ENCODE assay signal across 8 cellular contexts in the genomic region with DNA sequence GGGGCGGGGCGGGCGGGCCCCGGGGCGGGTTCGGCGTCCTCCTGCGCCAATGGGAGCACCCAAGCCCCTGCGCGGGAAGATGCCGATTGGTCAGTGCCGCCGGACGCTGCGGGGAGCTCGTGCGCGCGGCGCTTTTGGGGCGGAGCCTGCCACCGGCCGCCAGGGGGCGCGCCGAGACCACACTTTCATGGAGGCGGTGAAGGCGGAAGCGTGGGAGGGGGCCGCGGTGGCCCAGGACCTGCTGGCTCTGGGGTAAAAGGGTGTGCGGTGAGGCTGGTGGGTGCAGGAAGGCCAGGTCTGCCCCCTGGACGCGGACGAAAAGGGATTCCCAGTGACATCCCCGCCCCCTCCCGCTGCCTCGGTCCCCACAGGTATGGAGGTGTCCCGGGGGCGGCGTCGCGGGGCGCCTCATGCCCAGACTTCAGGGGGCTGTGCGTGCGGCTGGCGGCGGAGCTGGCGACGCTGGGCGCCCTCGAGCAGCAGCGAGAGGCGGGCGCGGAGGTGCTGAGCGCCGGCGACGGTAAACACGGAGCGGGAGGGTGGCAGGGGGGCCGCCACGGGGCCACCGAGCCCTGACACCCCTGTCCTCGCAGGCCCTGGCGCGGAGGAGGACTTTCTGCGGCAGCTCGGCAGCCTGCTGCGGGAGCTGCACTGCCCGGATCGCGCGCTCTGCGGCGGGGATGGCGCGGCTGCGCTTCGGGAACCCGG. TPM values are rescaled to one million over a fixed set of nuclear protein-coding genes. Genes with fewer than 3 reads are reported as not detected.
DNase-seq lines count a peak whose midpoint lies in the region; ATAC-seq and TF ChIP-seq lines count a peak whose summit lies in the region.

A gene (plus strand): TSS at position 127 of the 708 bp plus-strand sequence. CDS start 61 bp downstream, at position 188.

- peaks cover 51% of the 10 kb centered on the region for H3K36me3 Mint-ChIP-seq in activated T-helper 17 cell treated with anti-CD3 and anti-CD28 coated beads, Interleukin-2, amount 50 U/mL, for 72 hours (ENCODE audit: low read depth)
- peaks cover 9% of the 10 kb centered on the region for H3K36me3 Mint-ChIP-seq in nephron (ENCODE audit: low read depth)
- H3K36me3 Mint-ChIP-seq in stimulated activated naive CD8-positive, alpha-beta T cell treated with anti-CD3 and anti-CD28 coated beads, Interleukin-15, Interleukin-2, amounts not matched to agents 100 ng/mL and 50 ng/mL, for 24 hours (ENCODE audit: low read depth), result peaks cover 4% of the 10 kb centered on the region

- H3K27ac Mint-ChIP-seq in activated T-helper 17 cell treated with anti-CD3 and anti-CD28 coated beads, Interleukin-2, amount 50 U/mL, for 72 hours, result peak within 1 kb of the TSS; percentile 80
- H3K27ac Mint-ChIP-seq in nephron, result peak within 1 kb of the TSS in 2 of 3 experiments; percentile 48 to 65
- H3K27ac Mint-ChIP-seq in stimulated activated naive CD8-positive, alpha-beta T cell treated with anti-CD3 and anti-CD28 coated beads, Interleukin-15, Interleukin-2, amounts not matched to agents 100 ng/mL and 50 ng/mL, for 24 hours, result peak within 1 kb of the TSS; percentile 86

- ATAC-seq in activated T-helper 17 cell treated with anti-CD3 and anti-CD28 coated beads, Interleukin-2, amount 50 U/mL, for 72 hours (replicated peaks), result peak; percentile 97

- TF ChIP-seq CTCF in LNCAP (IDR thresholded peaks at IDR 0.05), result peak; percentile 93
- peak; percentile 98 to 100 (median 99) for TF ChIP-seq CTCF in nephron (IDR thresholded peaks at IDR 0.05; ENCODE audit: unreplicated experiment in 3 of 3)

- H3K9me3 Mint-ChIP-seq in activated T-helper 17 cell treated with anti-CD3 and anti-CD28 coated beads, Interleukin-2, amount 50 U/mL, for 72 hours, result no peaks in the 10 kb centered on the region
- no peaks in the 10 kb centered on the region for H3K9me3 Mint-ChIP-seq in nephron
- H3K9me3 Mint-ChIP-seq in stimulated activated naive CD8-positive, alpha-beta T cell treated with anti-CD3 and anti-CD28 coated beads, Interleukin-15, Interleukin-2, amounts not matched to agents 100 ng/mL and 50 ng/mL, for 24 hours, result no peaks in the 10 kb centered on the region

- DNase-seq in EL (peak; percentile 96), GOT3 (lab: John Stamatoyannopoulos, UW) (peak; percentile 90), RPMI8226 (peak; percentile 96), fibroblast of peridontal ligament (ENCODE audit: extremely low read depth) (peak; percentile 93)

- H3K27me3 Mint-ChIP-seq in activated T-helper 17 cell treated with anti-CD3 and anti-CD28 coated beads, Interleukin-2, amount 50 U/mL, for 72 hours, result no peaks in the 10 kb centered on the region
- peaks cover 15% of the 10 kb centered on the region for H3K27me3 Mint-ChIP-seq in nephron (ENCODE audit: low read depth)
- peaks cover 11% of the 10 kb centered on the region for H3K27me3 Mint-ChIP-seq in stimulated activated naive CD8-positive, alpha-beta T cell treated with anti-CD3 and anti-CD28 coated beads, Interleukin-15, Interleukin-2, amounts not matched to agents 100 ng/mL and 50 ng/mL, for 24 hours

- H3K4me3 Mint-ChIP-seq in activated T-helper 17 cell treated with anti-CD3 and anti-CD28 coated beads, Interleukin-2, amount 50 U/mL, for 72 hours, result peak within 1 kb of the TSS; percentile 82
- H3K4me3 Mint-ChIP-seq in nephron, result peak within 1 kb of the TSS; percentile 88 to 92 (median 91)
- H3K4me3 Mint-ChIP-seq in stimulated activated naive CD8-positive, alpha-beta T cell treated with anti-CD3 and anti-CD28 coated beads, Interleukin-15, Interleukin-2, amounts not matched to agents 100 ng/mL and 50 ng/mL, for 24 hours, result peak within 1 kb of the TSS; percentile 87

- H3K4me1 Mint-ChIP-seq in activated T-helper 17 cell treated with anti-CD3 and anti-CD28 coated beads, Interleukin-2, amount 50 U/mL, for 72 hours, result peaks cover 4% of the 10 kb centered on the region
- H3K4me1 Mint-ChIP-seq in nephron, result no peaks in the 10 kb centered on the region
- H3K4me1 Mint-ChIP-seq in stimulated activated naive CD8-positive, alpha-beta T cell treated with anti-CD3 and anti-CD28 coated beads, Interleukin-15, Interleukin-2, amounts not matched to agents 100 ng/mL and 50 ng/mL, for 24 hours (ENCODE audit: low read depth), result peaks cover 16% of the 10 kb centered on the region

RNA-seq across cellular contexts. Expression of the gene that starts here (rescaled TPM):
- 10 to 100 TPM; 26.1 to 63.0 TPM for total RNA-seq in activated T-helper 17 cell treated with anti-CD3 and anti-CD28 coated beads, Interleukin-2, amount 50 U/mL, for 72 hours

Comparison
In these comparisons a context has a peak if more than half of its experiments do, and no peak if none do; other contexts are left out.
1. Peak in every context shown above with its lines: DNase-seq and ATAC-seq.